8 cellular contexts compared by ENCODE assay signal in the genomic region with DNA sequence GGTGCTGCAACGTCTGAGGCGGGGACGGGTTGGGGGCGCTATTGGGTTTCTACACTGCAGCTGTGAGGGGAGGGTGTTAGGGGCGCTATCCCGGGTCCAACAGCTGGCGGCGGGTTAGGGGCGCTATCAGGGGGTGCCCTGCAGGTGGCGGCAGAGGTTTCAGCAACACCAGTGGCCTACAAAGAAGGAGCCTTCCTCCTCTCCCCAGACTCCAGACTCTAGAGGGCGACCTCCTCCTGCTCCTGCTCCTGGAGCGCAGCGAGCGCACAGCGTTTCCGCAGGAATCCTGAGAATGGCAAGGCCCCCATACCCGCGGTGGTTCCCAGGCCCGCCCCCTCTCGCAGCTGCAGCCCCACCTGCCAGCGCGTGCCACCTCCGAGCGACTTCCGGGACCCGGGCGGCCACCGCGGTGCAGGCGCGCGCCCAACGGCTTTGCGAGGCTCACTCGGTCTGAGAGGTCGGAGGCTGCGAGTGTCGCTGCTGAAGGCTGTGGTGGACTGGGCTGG. TPM values are rescaled to one million over a fixed set of nuclear protein-coding genes. Genes with fewer than 3 reads are reported as not detected.
DNase-seq lines count a peak whose midpoint lies in the region; ATAC-seq lines count a peak whose summit lies in the region.
"Not testable (repeated sequence)": the region's sequence is repeated elsewhere in the genome, so short reads cannot be mapped to it uniquely, and the experiment has no call there.

No MANE protein-coding gene starts in this region.

- peaks cover 11% of the 10 kb centered on the region for H3K27me3 Mint-ChIP-seq in activated CD4-positive, alpha-beta T cell treated with anti-CD3 and anti-CD28 coated beads, Interleukin-2, amount 10 ng/mL, durations not matched to agents 24 days and 14 days

- DNase-seq in AG20443 (ENCODE audit: low spot score) = peak; percentile 69
- DNase-seq in NCI-H2227 (lab: John Stamatoyannopoulos, UW; ENCODE audit: unreplicated experiment) = peak; percentile 60
- peak; percentile 92 for DNase-seq in activated CD4-positive, alpha-beta T cell treated with anti-CD3 and anti-CD28 coated beads, Interleukin-2, amount 10 ng/mL, durations not matched to agents 24 days and 14 days
- peak; percentile 3 for DNase-seq in cerebellum (ENCODE audit: low spot score)
- peak; percentile 59 for DNase-seq in kidney glomerular epithelial cell (lab: John Stamatoyannopoulos, UW)
- DNase-seq in stimulated activated CD4-positive, alpha-beta T cell treated with anti-CD3 and anti-CD28 coated beads, Interleukin-2, amount 100 ng/mL, for 24 hours = peak; percentile 76 to 81

- H3K4me1 Mint-ChIP-seq in activated CD4-positive, alpha-beta T cell treated with anti-CD3 and anti-CD28 coated beads, Interleukin-2, amount 10 ng/mL, durations not matched to agents 24 days and 14 days = not testable (repeated sequence)

- not testable (repeated sequence) for H3K9me3 Mint-ChIP-seq in activated CD4-positive, alpha-beta T cell treated with anti-CD3 and anti-CD28 coated beads, Interleukin-2, amount 10 ng/mL, durations not matched to agents 24 days and 14 days

- not testable (repeated sequence) for H3K36me3 Mint-ChIP-seq in activated CD4-positive, alpha-beta T cell treated with anti-CD3 and anti-CD28 coated beads, Interleukin-2, amount 10 ng/mL, durations not matched to agents 24 days and 14 days (ENCODE audit: low read depth)

- H3K4me3 Mint-ChIP-seq in activated CD4-positive, alpha-beta T cell treated with anti-CD3 and anti-CD28 coated beads, Interleukin-2, amount 10 ng/mL, durations not matched to agents 24 days and 14 days = peak overlapping the region; percentile 93

- peak overlapping the region; percentile 79 for H3K27ac Mint-ChIP-seq in activated CD4-positive, alpha-beta T cell treated with anti-CD3 and anti-CD28 coated beads, Interleukin-2, amount 10 ng/mL, durations not matched to agents 24 days and 14 days

- intact Hi-C loops in activated CD4-positive, alpha-beta T cell treated with anti-CD3 and anti-CD28 coated beads, Interleukin-2, amount 10 ng/mL, durations not matched to agents 24 days and 14 days (cut with micrococcal nuclease) = loop anchor here (2.0 kb wide), 1 partner anchor 238 kb away; no protein-coding TSS in a partner anchor

- ATAC-seq in GM18909 (IDR thresholded peaks at IDR 0.05; ENCODE audit: poor library complexity, unreplicated experiment) (peak; percentile 95), HG03095 (IDR thresholded peaks at IDR 0.05; ENCODE audit: unreplicated experiment) (peak; percentile 93)

RNA-seq across cellular contexts. Expression of a gene that starts 46.5 kb away (rescaled TPM):
- total RNA-seq in activated CD4-positive, alpha-beta T cell treated with anti-CD3 and anti-CD28 coated beads, Interleukin-2, amount 10 ng/mL, durations not matched to agents 24 days and 14 days = 20.9 and 22.5 TPM in 2 replicates
- 56.5 TPM for total RNA-seq in cerebellum

Comparison
In these comparisons a context has a peak if more than half of its experiments do, and no peak if none do; other contexts are left out.
1. Peak in every context shown above with its lines: DNase-seq and ATAC-seq.
2. DNase-seq: peak in every context shown above with its lines; median percentile 92 in activated CD4-positive, alpha-beta T cell treated with anti-CD3 and anti-CD28 coated beads, Interleukin-2, amount 10 ng/mL, durations not matched to agents 24 days and 14 days; 78 in stimulated activated CD4-positive, alpha-beta T cell treated with anti-CD3 and anti-CD28 coated beads, Interleukin-2, amount 100 ng/mL, for 24 hours; 69 in AG20443; 60 in NCI-H2227; 59 in kidney glomerular epithelial cell; 3 in cerebellum.